Comparison of ENCODE assay signal across 14 cellular contexts in the genomic region with DNA sequence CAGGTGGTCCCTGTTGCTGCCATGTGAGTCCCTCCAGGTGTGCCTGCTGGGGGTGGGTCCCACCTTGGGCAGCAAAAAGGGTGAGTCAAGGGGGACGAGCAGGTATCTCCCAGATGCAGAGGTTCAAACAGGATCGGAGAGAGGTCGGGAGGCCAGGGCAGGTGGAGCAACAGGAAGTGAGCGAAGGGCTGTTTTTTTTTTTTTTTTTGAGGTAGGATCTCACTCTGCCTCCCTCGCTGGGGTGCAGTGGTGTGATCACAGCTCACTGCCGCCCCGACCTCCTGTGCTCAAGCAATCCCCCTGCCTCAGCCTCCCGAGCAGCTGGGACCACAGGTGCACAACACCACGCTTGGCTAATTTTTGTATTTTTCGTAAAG. TPM values are rescaled to one million over a fixed set of nuclear protein-coding genes. Genes with fewer than 3 reads are reported as not detected.
DNase-seq lines count a peak whose midpoint lies in the region; ATAC-seq and TF ChIP-seq lines count a peak whose summit lies in the region.
"Had no signal": no experiment of that assay in that cellular context is flagged by ENCODE, and none has a peak within 500 bp of the region (broad histone marks: within the 10 kb centered on the region; RNA-seq: fewer than 3 reads in every experiment).

No MANE protein-coding gene starts in this region.

- intact Hi-C loops in activated CD4-positive, alpha-beta T cell treated with anti-CD3 and anti-CD28 coated beads, Interleukin-2, amount 10 ng/mL, durations not matched to agents 24 days and 14 days (cut with micrococcal nuclease): loop anchor here (5.0 kb wide), 2 partner anchors 40 to 115 kb away; a partner anchor contains a TSS
- intact Hi-C loops in spleen (cut with DNase I; ENCODE audit: low total_unique reads): loop anchor here (2.0 kb wide), 1 partner anchor 68 kb away; no protein-coding TSS in a partner anchor

- POLR2A ChIA-PET in T-cell (lab: Charles Lee): no interaction called here

- H3K27me3 Mint-ChIP-seq in activated CD4-positive, alpha-beta T cell treated with anti-CD3 and anti-CD28 coated beads, Interleukin-2, amount 10 ng/mL, durations not matched to agents 24 days and 14 days: no peaks in the 10 kb centered on the region
- H3K27me3 Mint-ChIP-seq in T-cell: no peaks in the 10 kb centered on the region

- peak; percentile 74 for DNase-seq in activated CD4-positive, alpha-beta T cell treated with anti-CD3 and anti-CD28 coated beads, Interleukin-2, amount 10 ng/mL, durations not matched to agents 24 days and 14 days
- no peak for DNase-seq in activated CD4-positive, alpha-beta T cell treated with anti-CD3 and anti-CD28 coated beads, Interleukin-2, amount 50 U/mL, for 1 hour
- DNase-seq in T-cell (peak in 7 of 34 experiments; percentile 10 to 38 (median 23)), spleen (peak; percentile 65), GOT3 (lab: John Stamatoyannopoulos, UW) (no peak), COLO668 (lab: John Stamatoyannopoulos, UW; ENCODE audit: unreplicated experiment) (no peak)
- DNase-seq: DND-41 had no signal

- no peaks in the 10 kb centered on the region for H3K36me3 Mint-ChIP-seq in activated CD4-positive, alpha-beta T cell treated with anti-CD3 and anti-CD28 coated beads, Interleukin-2, amount 10 ng/mL, durations not matched to agents 24 days and 14 days (ENCODE audit: low read depth)
- H3K36me3 Mint-ChIP-seq in T-cell: no peaks in the 10 kb centered on the region

- H3K4me1 ChIP-seq in spleen: peaks cover 0 to 38% (median 30%) of the 10 kb centered on the region in 6 donors

- H3K9me3 ChIP-seq in spleen: no peaks in the 10 kb centered on the region
- H3K9me3 ChIP-seq: upper lobe of left lung had no signal

- 37 to 57% (median 42%) methylated on average over 10 of the region's 10 CpGs for whole genome bisulfite sequencing in spleen, 5 donors

- TF ChIP-seq CTCF in spleen (IDR thresholded peaks at IDR 0.05 in 8 of 11, conservative IDR thresholded peaks at IDR 0.05 in 3 of 11): no peak

- ATAC-seq in T-cell (replicated peaks in 1 of 4) (peak; percentile 38 to 65 (median 52)), HG03196 (IDR thresholded peaks at IDR 0.05; ENCODE audit: unreplicated experiment) (no peak)

- H3K27ac Mint-ChIP-seq in activated CD4-positive, alpha-beta T cell treated with anti-CD3 and anti-CD28 coated beads, Interleukin-2, amount 10 ng/mL, durations not matched to agents 24 days and 14 days: peak overlapping the region; percentile 95
- H3K27ac Mint-ChIP-seq in T-cell: peak overlapping the region; percentile 94 to 95

- CTCF ChIA-PET in T-cell (lab: Charles Lee): interaction anchor here (0.7 to 1.1 kb wide), 3 partner anchors 24 to 211 kb away, joined by 3 to 5 read pairs (median 5); no protein-coding TSS in a partner anchor

- peak overlapping the region; percentile 92 for H3K27ac ChIP-seq in cingulate gyrus (ENCODE audit: low read depth, low read length)
- peak overlapping the region in 4 of 8 donors; percentile 31 to 65 (median 60) for H3K27ac ChIP-seq in spleen
- H3K27ac ChIP-seq: KMS-11 had no signal

- peak overlapping the region; percentile 81 for H3K4me3 Mint-ChIP-seq in activated CD4-positive, alpha-beta T cell treated with anti-CD3 and anti-CD28 coated beads, Interleukin-2, amount 10 ng/mL, durations not matched to agents 24 days and 14 days
- H3K4me3 Mint-ChIP-seq in T-cell: peak overlapping the region; percentile 50 to 78 (median 70)

- no peak for TF ChIP-seq POLR2A in spleen (IDR thresholded peaks at IDR 0.05)

- peaks cover 49% of the 10 kb centered on the region for H3K4me1 Mint-ChIP-seq in activated CD4-positive, alpha-beta T cell treated with anti-CD3 and anti-CD28 coated beads, Interleukin-2, amount 10 ng/mL, durations not matched to agents 24 days and 14 days
- peaks cover 23 to 41% (median 34%) of the 10 kb centered on the region in 3 donors for H3K4me1 Mint-ChIP-seq in T-cell

- H3K27me3 ChIP-seq in spleen (replicated peaks in 1 of 7): no peaks in the 10 kb centered on the region
- H3K27me3 ChIP-seq: upper lobe of left lung had no signal

- no peaks in the 10 kb centered on the region for H3K36me3 ChIP-seq in spleen
- H3K36me3 ChIP-seq: upper lobe of left lung had no signal

- H3K4me3 ChIP-seq in spleen: no peak overlapping the region
- H3K4me3 ChIP-seq: upper lobe of left lung had no signal

- no peaks in the 10 kb centered on the region for H3K9me3 Mint-ChIP-seq in activated CD4-positive, alpha-beta T cell treated with anti-CD3 and anti-CD28 coated beads, Interleukin-2, amount 10 ng/mL, durations not matched to agents 24 days and 14 days
- H3K9me3 Mint-ChIP-seq in T-cell: no peaks in the 10 kb centered on the region

RNA-seq across cellular contexts. Expression of a gene that starts 39.4 kb away (rescaled TPM):
- total RNA-seq in activated CD4-positive, alpha-beta T cell treated with anti-CD3 and anti-CD28 coated beads, Interleukin-2, amount 10 ng/mL, durations not matched to agents 24 days and 14 days: not detected in 2 replicates
- not detected for total RNA-seq in T-cell
- total RNA-seq in spleen: not detected
- polyA plus RNA-seq in spleen: not detected
- total RNA-seq: activated CD8-positive, alpha-beta memory T cell treated with anti-CD3 and anti-CD28 coated beads for 36 hours; bronchial epithelial cell; right cardiac atrium; upper lobe of left lung had no signal
- polyA plus RNA-seq: right cardiac atrium had no signal

RNA-seq across cellular contexts. Expression of a gene that starts 41.1 kb away (rescaled TPM):
- 1.0 and 1.3 TPM in 2 replicates for total RNA-seq in activated CD4-positive, alpha-beta T cell treated with anti-CD3 and anti-CD28 coated beads, Interleukin-2, amount 10 ng/mL, durations not matched to agents 24 days and 14 days
- total RNA-seq in T-cell: 1 to 10 TPM in 4 of 5 donors, under 1 TPM in 1; 0.95 to 2.8 (median 1.8) TPM
- total RNA-seq in spleen: 1 to 10 TPM in 1 of 7 donors, not detected in 6; 1.5 TPM
- under 1 TPM; 0.11 to 0.16 (median 0.11) TPM for polyA plus RNA-seq in spleen
- total RNA-seq: bronchial epithelial cell, right cardiac atrium, upper lobe of left lung had no signal
- polyA plus RNA-seq: right cardiac atrium had no signal

Comparison
In these comparisons a context has a peak if more than half of its experiments do, and no peak if none do; other contexts are left out.
1. DNase-seq: peak in activated CD4-positive, alpha-beta T cell treated with anti-CD3 and anti-CD28 coated beads, Interleukin-2, amount 10 ng/mL, durations not matched to agents 24 days and 14 days (single experiment) and spleen (single experiment); none in activated CD4-positive, alpha-beta T cell treated with anti-CD3 and anti-CD28 coated beads, Interleukin-2, amount 50 U/mL, for 1 hour (single experiment), GOT3 (single experiment) and COLO668 (single experiment).